ENCODE assay signal across 22 cellular contexts in the genomic region with DNA sequence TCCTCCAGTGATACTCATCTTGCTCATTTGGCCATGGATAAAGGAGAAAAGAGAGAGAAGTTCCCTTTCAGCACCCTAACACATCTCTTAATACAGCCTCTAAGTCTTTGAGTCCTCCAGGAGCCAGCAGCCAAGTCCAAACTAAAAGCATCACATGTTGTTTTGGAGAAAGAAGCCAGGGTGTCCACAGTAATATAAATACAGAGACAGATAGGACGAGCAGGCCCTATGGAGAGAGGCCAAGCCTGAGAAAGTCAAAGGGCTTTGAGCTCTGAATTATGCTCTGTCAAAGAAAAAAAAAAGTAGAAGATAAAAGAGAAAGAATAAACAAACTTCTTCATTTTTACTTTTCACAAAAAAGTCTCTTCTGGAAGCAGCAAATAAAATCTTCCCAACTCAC.
DNase-seq lines count a peak whose midpoint lies in the region; ATAC-seq, FAIRE-seq and TF ChIP-seq lines count a peak whose summit lies in the region.
"Had no signal": no experiment of that assay in that cellular context is flagged by ENCODE, and none has a peak within 500 bp of the region (broad histone marks: within the 10 kb centered on the region; RNA-seq: fewer than 3 reads in every experiment).

No MANE protein-coding gene starts in this region.

- H3K27me3 ChIP-seq in SJSA1 (replicated peaks) (no peaks in the 10 kb centered on the region), lower lobe of right lung (ENCODE audit: low read depth) (no peaks in the 10 kb centered on the region), sigmoid colon (no peaks in the 10 kb centered on the region)
- H3K27me3 ChIP-seq: cardiac muscle cell had no signal

- DNase-seq in SJSA1 (ENCODE audit: low read depth in 1 of 2, low spot score in 2 of 2) (no peak), fibroblast of villous mesenchyme (ENCODE audit: low read depth) (peak; percentile 74), lower lobe of right lung (no peak), sigmoid colon (peak; percentile 93), D721Med (ENCODE audit: insufficient read length, low spot score) (no peak), NOMO-1 (lab: John Stamatoyannopoulos, UW; ENCODE audit: unreplicated experiment in 2 of 2) (no peak), KG1 (lab: John Stamatoyannopoulos, UW) (no peak)
- no peak for DNase-seq in activated T-cell treated with anti-CD3 and anti-CD28 coated beads, Interleukin-2, amount 50 U/mL, for 1 hour
- DNase-seq: activated CD4-positive, alpha-beta T cell treated with anti-CD3 and anti-CD28 coated beads for 1 hour; DMS153; effector CD8-positive, alpha-beta T cell; Kasumi-1; natural killer cell; NCI-H1092 treated with DMSO at 0.1 percent for 48 hours; NCI-H774; SK-N-SH; stimulated activated CD4-positive, alpha-beta T cell treated with anti-CD3 and anti-CD28 coated beads, Interleukin-15, amount 100 ng/mL, for 24 hours; trophoblast cell had no signal

- no peak for TF ChIP-seq POLR2A in sigmoid colon (IDR thresholded peaks at IDR 0.05)

- H3K9me3 ChIP-seq in SJSA1 (replicated peaks) (no peaks in the 10 kb centered on the region), lower lobe of right lung (no peaks in the 10 kb centered on the region), sigmoid colon (no peaks in the 10 kb centered on the region)
- H3K9me3 ChIP-seq: SK-N-SH had no signal

- H3K4me1 ChIP-seq in SJSA1 (replicated peaks) = peaks cover 45% of the 10 kb centered on the region
- peaks cover under 1% of the 10 kb centered on the region for H3K4me1 ChIP-seq in lower lobe of right lung
- H3K4me1 ChIP-seq in sigmoid colon = peaks cover 3 to 77% (median 68%) of the 10 kb centered on the region in 4 donors

- H3K36me3 ChIP-seq in SJSA1 (no peaks in the 10 kb centered on the region), lower lobe of right lung (no peaks in the 10 kb centered on the region), sigmoid colon (no peaks in the 10 kb centered on the region)
- H3K36me3 ChIP-seq: cardiac muscle cell had no signal

- no peak for TF ChIP-seq CTCF in fibroblast of villous mesenchyme (IDR thresholded peaks at IDR 0.05; ENCODE audit: insufficient read depth, low read depth, low read length)
- no peak for TF ChIP-seq CTCF in lower lobe of right lung (IDR thresholded peaks at IDR 0.05)
- TF ChIP-seq CTCF in sigmoid colon (IDR thresholded peaks at IDR 0.05) = no peak
- TF ChIP-seq CTCF in D721Med (IDR thresholded peaks at IDR 0.05; ENCODE audit: insufficient read depth, missing control alignments) = no peak

- TF ChIP-seq EP300 in sigmoid colon (IDR thresholded peaks at IDR 0.05) = peak; percentile 65 to 92 (median 69)

- no peak for FAIRE-seq in D721Med (lab: Jason Lieb, UNC)
- FAIRE-seq: GM12892 had no signal

- intact Hi-C loops in lower lobe of right lung (cut with DNase I) (no loop called here), sigmoid colon (cut with DNase I) (loop anchor here (2.0 kb wide), 1 partner anchor 16 kb away; no protein-coding TSS in a partner anchor)

- WGBS in sigmoid colon, 2 donors = 53 to 61% methylated on average over 1 of the region's 1 CpG

- H3K4me3 ChIP-seq in SJSA1 (no peak overlapping the region), fibroblast of villous mesenchyme (ENCODE audit: low read depth, low read length) (no peak overlapping the region), lower lobe of right lung (no peak overlapping the region), sigmoid colon (no peak overlapping the region)
- H3K4me3 ChIP-seq: cardiac muscle cell had no signal

- H3K27ac ChIP-seq in SJSA1 (peak overlapping the region; percentile 16; the same call in 1 of the 2 replicates), lower lobe of right lung (no peak overlapping the region), sigmoid colon (peak overlapping the region; percentile 69 to 89 (median 84))
- H3K27ac ChIP-seq: cardiac muscle cell had no signal

- ATAC-seq in lower lobe of right lung = peak; percentile 40 to 46
- ATAC-seq: activated T-helper 17 cell treated with anti-CD3 and anti-CD28 coated beads, Interleukin-2, amount 50 U/mL, for 72 hours; natural killer cell; stimulated activated effector memory CD8-positive, alpha-beta T cell treated with anti-CD3 and anti-CD28 coated beads, Interleukin-12 subunit alpha, Interleukin-12 subunit beta, amount 100 ng/mL, for 72 hours had no signal

Comparison
In these comparisons a context has a peak if more than half of its experiments do, and no peak if none do; other contexts are left out.
1. DNase-seq: peak in fibroblast of villous mesenchyme (single experiment) and sigmoid colon (single experiment); none in SJSA1 (0 of 2), lower lobe of right lung (single experiment), activated T-cell treated with anti-CD3 and anti-CD28 coated beads, Interleukin-2, amount 50 U/mL, for 1 hour (single experiment), D721Med (single experiment), NOMO-1 (0 of 2) and KG1 (single experiment).